Comparison of ENCODE assay signal across 16 cellular contexts in genomic region chr22:38715176-38715764, GRCh38. TPM values are rescaled to one million over a fixed set of nuclear protein-coding genes. Genes with fewer than 3 reads are reported as not detected.
DNase-seq lines count a peak whose midpoint lies in the region; ATAC-seq, FAIRE-seq and TF ChIP-seq lines count a peak whose summit lies in the region.
"Had no signal": no experiment of that assay in that cellular context is flagged by ENCODE, and none has a peak within 500 bp of the region (broad histone marks: within the 10 kb centered on the region; RNA-seq: fewer than 3 reads in every experiment).

No MANE protein-coding gene starts in this region.

- TF ChIP-seq CTCF in right lobe of liver (IDR thresholded peaks at IDR 0.05) (no peak), HepG2 (CRISPR knock-in tag; IDR thresholded peaks at IDR 0.05) (no peak)

- ATAC-seq in right lobe of liver (peak; percentile 16 to 56 (median 42)), HepG2 (no peak), T-helper 17 cell (no peak), memory B cell (ENCODE audit: low read depth) (no peak), HG02973 (IDR thresholded peaks at IDR 0.05; ENCODE audit: unreplicated experiment) (no peak)

- POLR2A ChIA-PET in HepG2 (lab: Yijun Ruan, JAX), result interaction anchor here (0.8 kb wide), 1 partner anchor 10 kb away, joined by 4 read pairs; the partner anchor contains the start of gene GTPBP1

- H3K4me3 Mint-ChIP-seq in T-helper 17 cell (peak overlapping the region; percentile 7), memory B cell (no peak overlapping the region)

- H4K20me1 ChIP-seq in HepG2 (ENCODE audit: insufficient read depth, low read length), result peaks cover 51% of the 10 kb centered on the region

- in situ Hi-C loops in HepG2 (cut with HindIII; ENCODE audit: extremely low pct_ligation_motif_present, low pct_unique_long_range_greater_than_20kb), result no loop called here

- H3K9me3 ChIP-seq in right lobe of liver (no peaks in the 10 kb centered on the region), HepG2 (ENCODE audit: low read length) (no peaks in the 10 kb centered on the region), T-helper 17 cell (ENCODE audit: control insufficient read depth, low read length, poor library complexity, severe bottlenecking) (no peaks in the 10 kb centered on the region)

- no peak overlapping the region for H2AFZ ChIP-seq in HepG2 (ENCODE audit: low read length)
- H2AFZ ChIP-seq: PC-9 had no signal

- no peak overlapping the region for H3K9ac ChIP-seq in HepG2 (ENCODE audit: insufficient read depth, low read depth, low read length)

- BruUV-seq in HepG2 (replicated peaks; lab: Mats Ljungman, UMichigan), result no TSS peak

- peaks cover 0 to 26% (median 1%) of the 10 kb centered on the region in 4 donors for H3K36me3 ChIP-seq in right lobe of liver
- H3K36me3 ChIP-seq in HepG2 (replicated peaks in 1 of 2; ENCODE audit: control insufficient read depth in 1 of 2, insufficient read depth in 2 of 2, low read length in 2 of 2), result peaks cover 38 to 55% of the 10 kb centered on the region in 2 experiments

- FAIRE-seq in HepG2 (lab: Jason Lieb, UNC), result no peak
- FAIRE-seq: colon had no signal

- H3K4me1 Mint-ChIP-seq in T-helper 17 cell, result peaks cover 43% of the 10 kb centered on the region
- peaks cover 37% of the 10 kb centered on the region for H3K4me1 Mint-ChIP-seq in memory B cell

- H3K27me3 Mint-ChIP-seq in T-helper 17 cell (no peaks in the 10 kb centered on the region), memory B cell (no peaks in the 10 kb centered on the region)

- TF ChIP-seq RAD21 in HepG2 (CRISPR knock-in tag; IDR thresholded peaks at IDR 0.05), result no peak

- peaks cover 55% of the 10 kb centered on the region for H3K79me2 ChIP-seq in HepG2 (ENCODE audit: insufficient read depth, low read length)

- H3K4me3 ChIP-seq in right lobe of liver (no peak overlapping the region), HepG2 (replicated peaks in 1 of 3; ENCODE audit: insufficient read depth in 1 of 3, low read depth in 2 of 3, low read length in 3 of 3) (no peak overlapping the region)
- H3K4me3 ChIP-seq: PC-9 had no signal

- H3K4me2 ChIP-seq in HepG2 (ENCODE audit: low read depth, low read length), result no peak overlapping the region
- H3K4me2 ChIP-seq: PC-9 had no signal

- WGBS in right lobe of liver (ENCODE audit: insufficient coverage, low coverage, low lambda C conversion rate, missing lambda C conversion rate), result 82% methylated on average over 9 of the region's 9 CpGs
- 96% methylated on average over 9 of the region's 9 CpGs for WGBS in HepG2 (ENCODE audit: low lambda C conversion rate)

- peak overlapping the region; percentile 81 for H3K27ac Mint-ChIP-seq in T-helper 17 cell
- peak overlapping the region; percentile 4 for H3K27ac Mint-ChIP-seq in memory B cell

- no peaks in the 10 kb centered on the region for H3K9me3 Mint-ChIP-seq in memory B cell

- H3K36me3 Mint-ChIP-seq in T-helper 17 cell (ENCODE audit: low read depth), result peaks cover 2% of the 10 kb centered on the region
- H3K36me3 Mint-ChIP-seq in memory B cell, result peaks cover 33% of the 10 kb centered on the region

- intact Hi-C loops in right lobe of liver (cut with DNase I), result no loop called here
- intact Hi-C loops in HepG2 (cut with micrococcal nuclease; ENCODE audit: unreplicated experiment), result no loop called here

- CTCF ChIA-PET in HepG2 (lab: Yijun Ruan, JAX; ENCODE audit: low intra/inter-chr PET ratio, low total read pairs), result no interaction called here

- no peak for TF ChIP-seq EP300 in HepG2 (IDR thresholded peaks at IDR 0.05; ENCODE audit: low read depth in 2 of 2, low read length in 2 of 2)
- TF ChIP-seq EP300 in HepG2 (CRISPR knock-in tag; IDR thresholded peaks at IDR 0.05; ENCODE audit: borderline replicate concordance), result no peak

- H3K4me1 ChIP-seq in right lobe of liver, result no peaks in the 10 kb centered on the region
- no peaks in the 10 kb centered on the region for H3K4me1 ChIP-seq in HepG2 (ENCODE audit: insufficient read depth, low read length)

- no peaks in the 10 kb centered on the region for H3K27me3 ChIP-seq in right lobe of liver
- no peaks in the 10 kb centered on the region for H3K27me3 ChIP-seq in HepG2 (ENCODE audit: control insufficient read depth in 1 of 2, insufficient read depth in 2 of 2, low read length in 2 of 2)

- H3K27ac ChIP-seq in right lobe of liver (no peak overlapping the region), HepG2 (ENCODE audit: extremely low read length, insufficient read depth, low read length) (no peak overlapping the region)
- H3K27ac ChIP-seq: PC-9, VCaP had no signal

- TF ChIP-seq POLR2A in right lobe of liver (IDR thresholded peaks at IDR 0.05), result no peak
- no peak for TF ChIP-seq POLR2A in HepG2 (IDR thresholded peaks at IDR 0.05; ENCODE audit: insufficient read depth in 1 of 2, low read depth in 2 of 2, low read length in 2 of 2)

- no peak for DNase-seq in right lobe of liver
- no peak for DNase-seq in HepG2 (ENCODE audit: low spot score)
- peak in 1 of 3 donors; percentile 2 for DNase-seq in T-helper 17 cell
- no peak for DNase-seq in memory B cell (ENCODE audit: low spot score in 2 of 2)
- no peak for DNase-seq in COR-L47 (lab: John Stamatoyannopoulos, UW)
- DNase-seq in NCI-H2171 (lab: John Stamatoyannopoulos, UW), result no peak
- DNase-seq in SKM-1 (lab: John Stamatoyannopoulos, UW; ENCODE audit: unreplicated experiment), result no peak
- DNase-seq: activated gamma-delta T cell; C1 segment of cervical spinal cord; H7; NCI-H1694; PC-9; stimulated activated CD4-positive, alpha-beta T cell treated with anti-CD3 and anti-CD28 coated beads, Interleukin-12 subunit alpha, Interleukin-12 subunit beta, amount 100 ng/mL, for 4 hours had no signal

RNA-seq across cellular contexts. Expression of gene GTPBP1, which starts 9.5 kb away (rescaled TPM):
- 10 to 100 TPM; 13.4 to 21.6 (median 16.7) TPM for total RNA-seq in right lobe of liver
- total RNA-seq in HepG2 (2016; rRNA removed; fragmentation: Illumina TruSeq; extraction: Trizol), result 22.3 and 24.6 TPM in 2 replicates
- 9.4 and 11.9 TPM in 2 replicates for total RNA-seq in HepG2 (2016; cell fraction: cytosol; rRNA removed; fragmentation: Illumina TruSeq; extraction: Trizol; ENCODE audit: low read depth)
- total RNA-seq in HepG2 (2016; cell fraction: insoluble cytoplasmic fraction; rRNA removed; fragmentation: Illumina TruSeq; extraction: Trizol), result 22.2 and 23.5 TPM in 2 replicates
- total RNA-seq in HepG2 (2016; cell fraction: membrane; rRNA removed; fragmentation: Illumina TruSeq; extraction: Trizol), result 10.5 and 13.9 TPM in 2 replicates
- total RNA-seq in HepG2 (2016; cell fraction: nucleus; rRNA removed; fragmentation: Illumina TruSeq; extraction: Trizol), result 28.5 and 30.6 TPM in 2 replicates
- polyA plus RNA-seq in HepG2 (2011; rRNA removed), result 27.0 and 34.6 TPM in 2 replicates
- 12.2 TPM in 2 replicates for polyA plus RNA-seq in HepG2 (2011; cell fraction: cytosol; rRNA removed)
- 95.6 and 97.7 TPM in 2 replicates for polyA plus RNA-seq in HepG2 (2011; cell fraction: nucleus; rRNA removed)
- polyA plus RNA-seq in HepG2 (2012), result 27.1 and 32.6 TPM in 2 replicates
- 1.9 and 2.1 TPM in 2 replicates for polyA plus RNA-seq in HepG2 (2016; cell fraction: cytosol; fragmentation: Illumina TruSeq; extraction: Trizol; ENCODE audit: low read depth)
- 11.2 and 13.8 TPM in 2 replicates for polyA plus RNA-seq in HepG2 (2016; cell fraction: insoluble cytoplasmic fraction; fragmentation: Illumina TruSeq; extraction: Trizol; ENCODE audit: low read depth)
- polyA plus RNA-seq in HepG2 (2016; cell fraction: membrane; fragmentation: Illumina TruSeq; extraction: Trizol; ENCODE audit: low read depth), result 4.8 and 5.6 TPM in 2 replicates
- 23.2 and 23.4 TPM in 2 replicates for polyA plus RNA-seq in HepG2 (2016; cell fraction: nucleus; fragmentation: Illumina TruSeq; extraction: Trizol; ENCODE audit: insufficient read depth, low read depth)
- 58.7 and 59.1 TPM in 2 replicates for polyA minus RNA-seq in HepG2 (2011; rRNA and poly(A)+ RNA removed; ENCODE audit: low replicate concordance)
- 15.1 and 17.8 TPM in 2 replicates for polyA minus RNA-seq in HepG2 (2011; cell fraction: cytosol; rRNA and poly(A)+ RNA removed)
- polyA minus RNA-seq in HepG2 (2011; cell fraction: nucleus; rRNA and poly(A)+ RNA removed), result 81.0 and 88.9 TPM in 2 replicates
- 100 to 1,000 TPM; 220 to 235 TPM for total RNA-seq in T-helper 17 cell

RNA-seq across cellular contexts. Expression of gene JOSD1, which starts 14.5 kb away (rescaled TPM):
- 10 to 100 TPM; 13.0 to 32.2 (median 21.7) TPM for total RNA-seq in right lobe of liver
- total RNA-seq in HepG2 (2016; rRNA removed; fragmentation: Illumina TruSeq; extraction: Trizol), result 30.6 and 31.7 TPM in 2 replicates
- 8.1 and 9.2 TPM in 2 replicates for total RNA-seq in HepG2 (2016; cell fraction: cytosol; rRNA removed; fragmentation: Illumina TruSeq; extraction: Trizol; ENCODE audit: low read depth)
- 26.6 and 29.1 TPM in 2 replicates for total RNA-seq in HepG2 (2016; cell fraction: insoluble cytoplasmic fraction; rRNA removed; fragmentation: Illumina TruSeq; extraction: Trizol)
- 33.4 and 36.1 TPM in 2 replicates for total RNA-seq in HepG2 (2016; cell fraction: membrane; rRNA removed; fragmentation: Illumina TruSeq; extraction: Trizol)
- total RNA-seq in HepG2 (2016; cell fraction: nucleus; rRNA removed; fragmentation: Illumina TruSeq; extraction: Trizol), result 17.6 and 22.7 TPM in 2 replicates
- polyA plus RNA-seq in HepG2 (2011; rRNA removed), result 38.4 and 44.5 TPM in 2 replicates
- polyA plus RNA-seq in HepG2 (2011; cell fraction: cytosol; rRNA removed), result 39.7 and 45.2 TPM in 2 replicates
- 36.9 and 44.6 TPM in 2 replicates for polyA plus RNA-seq in HepG2 (2011; cell fraction: nucleus; rRNA removed)
- polyA plus RNA-seq in HepG2 (2012), result 28.7 and 33.3 TPM in 2 replicates
- polyA plus RNA-seq in HepG2 (2016; cell fraction: cytosol; fragmentation: Illumina TruSeq; extraction: Trizol; ENCODE audit: low read depth), result 7.4 and 8.3 TPM in 2 replicates
- 28.7 and 31.1 TPM in 2 replicates for polyA plus RNA-seq in HepG2 (2016; cell fraction: insoluble cytoplasmic fraction; fragmentation: Illumina TruSeq; extraction: Trizol; ENCODE audit: low read depth)
- polyA plus RNA-seq in HepG2 (2016; cell fraction: membrane; fragmentation: Illumina TruSeq; extraction: Trizol; ENCODE audit: low read depth), result 21.8 and 25.8 TPM in 2 replicates
- polyA plus RNA-seq in HepG2 (2016; cell fraction: nucleus; fragmentation: Illumina TruSeq; extraction: Trizol; ENCODE audit: insufficient read depth, low read depth), result 40.7 and 49.6 TPM in 2 replicates
- polyA minus RNA-seq in HepG2 (2011; rRNA and poly(A)+ RNA removed; ENCODE audit: low replicate concordance), result 51.9 and 81.6 TPM in 2 replicates
- polyA minus RNA-seq in HepG2 (2011; cell fraction: cytosol; rRNA and poly(A)+ RNA removed), result 20.5 and 24.2 TPM in 2 replicates
- polyA minus RNA-seq in HepG2 (2011; cell fraction: nucleus; rRNA and poly(A)+ RNA removed), result 25.5 and 25.6 TPM in 2 replicates
- 100 to 1,000 TPM; 132 to 157 TPM for total RNA-seq in T-helper 17 cell

RNA-seq across cellular contexts. Expression of gene TOMM22, which starts 33.5 kb away (rescaled TPM):
- 10 to 100 TPM; 23.2 to 36.8 (median 32.4) TPM for total RNA-seq in right lobe of liver
- total RNA-seq in HepG2 (2016; rRNA removed; fragmentation: Illumina TruSeq; extraction: Trizol), result 118 and 143 TPM in 2 replicates
- 46.5 and 54.3 TPM in 2 replicates for total RNA-seq in HepG2 (2016; cell fraction: cytosol; rRNA removed; fragmentation: Illumina TruSeq; extraction: Trizol; ENCODE audit: low read depth)
- 112 and 138 TPM in 2 replicates for total RNA-seq in HepG2 (2016; cell fraction: insoluble cytoplasmic fraction; rRNA removed; fragmentation: Illumina TruSeq; extraction: Trizol)
- total RNA-seq in HepG2 (2016; cell fraction: membrane; rRNA removed; fragmentation: Illumina TruSeq; extraction: Trizol), result 120 and 127 TPM in 2 replicates
- total RNA-seq in HepG2 (2016; cell fraction: nucleus; rRNA removed; fragmentation: Illumina TruSeq; extraction: Trizol), result 42.3 and 47.4 TPM in 2 replicates
- 37.3 and 46.9 TPM in 2 replicates for polyA plus RNA-seq in HepG2 (2011; rRNA removed)
- 27.5 and 46.2 TPM in 2 replicates for polyA plus RNA-seq in HepG2 (2011; cell fraction: cytosol; rRNA removed)
- polyA plus RNA-seq in HepG2 (2011; cell fraction: nucleus; rRNA removed), result 8.9 and 10.9 TPM in 2 replicates
- 46.1 and 62.9 TPM in 2 replicates for polyA plus RNA-seq in HepG2 (2012)
- 63.6 and 70.9 TPM in 2 replicates for polyA plus RNA-seq in HepG2 (2016; cell fraction: cytosol; fragmentation: Illumina TruSeq; extraction: Trizol; ENCODE audit: low read depth)
- polyA plus RNA-seq in HepG2 (2016; cell fraction: insoluble cytoplasmic fraction; fragmentation: Illumina TruSeq; extraction: Trizol; ENCODE audit: low read depth), result 161 and 162 TPM in 2 replicates
- polyA plus RNA-seq in HepG2 (2016; cell fraction: membrane; fragmentation: Illumina TruSeq; extraction: Trizol; ENCODE audit: low read depth), result 126 and 148 TPM in 2 replicates
- 85.7 and 87.7 TPM in 2 replicates for polyA plus RNA-seq in HepG2 (2016; cell fraction: nucleus; fragmentation: Illumina TruSeq; extraction: Trizol; ENCODE audit: insufficient read depth, low read depth)
- polyA minus RNA-seq in HepG2 (2011; rRNA and poly(A)+ RNA removed; ENCODE audit: low replicate concordance), result 34.4 and 37.5 TPM in 2 replicates
- polyA minus RNA-seq in HepG2 (2011; cell fraction: cytosol; rRNA and poly(A)+ RNA removed), result 28.1 and 28.5 TPM in 2 replicates
- 11.8 and 15.4 TPM in 2 replicates for polyA minus RNA-seq in HepG2 (2011; cell fraction: nucleus; rRNA and poly(A)+ RNA removed)
- total RNA-seq in T-helper 17 cell, result 10 to 100 TPM; 56.3 to 63.5 TPM

RNA-seq across cellular contexts. Expression of gene SUN2, which starts 40.5 kb away (rescaled TPM):
- total RNA-seq in right lobe of liver (100 to 1,000 TPM; 104 to 174 (median 144) TPM), HepG2 (2016; rRNA removed; fragmentation: Illumina TruSeq; extraction: Trizol) (18.2 and 45.6 TPM in 2 replicates), T-helper 17 cell (100 to 1,000 TPM; 426 to 485 TPM)
- total RNA-seq in HepG2 (2016; cell fraction: cytosol; rRNA removed; fragmentation: Illumina TruSeq; extraction: Trizol; ENCODE audit: low read depth), result 7.7 and 8.7 TPM in 2 replicates
- 15.8 and 46.5 TPM in 2 replicates for total RNA-seq in HepG2 (2016; cell fraction: insoluble cytoplasmic fraction; rRNA removed; fragmentation: Illumina TruSeq; extraction: Trizol)
- total RNA-seq in HepG2 (2016; cell fraction: membrane; rRNA removed; fragmentation: Illumina TruSeq; extraction: Trizol), result 8.0 and 10.1 TPM in 2 replicates
- total RNA-seq in HepG2 (2016; cell fraction: nucleus; rRNA removed; fragmentation: Illumina TruSeq; extraction: Trizol), result 45.0 and 55.0 TPM in 2 replicates
- polyA plus RNA-seq in HepG2 (2011; rRNA removed), result 56.6 and 94.4 TPM in 2 replicates
- polyA plus RNA-seq in HepG2 (2011; cell fraction: cytosol; rRNA removed), result 56.4 and 70.2 TPM in 2 replicates
- polyA plus RNA-seq in HepG2 (2011; cell fraction: nucleus; rRNA removed), result 131 and 136 TPM in 2 replicates
- 54.3 and 62.5 TPM in 2 replicates for polyA plus RNA-seq in HepG2 (2012)
- 1.7 and 2.0 TPM in 2 replicates for polyA plus RNA-seq in HepG2 (2016; cell fraction: cytosol; fragmentation: Illumina TruSeq; extraction: Trizol; ENCODE audit: low read depth)
- polyA plus RNA-seq in HepG2 (2016; cell fraction: insoluble cytoplasmic fraction; fragmentation: Illumina TruSeq; extraction: Trizol; ENCODE audit: low read depth), result 13.1 and 15.6 TPM in 2 replicates
- polyA plus RNA-seq in HepG2 (2016; cell fraction: membrane; fragmentation: Illumina TruSeq; extraction: Trizol; ENCODE audit: low read depth), result 2.6 and 3.3 TPM in 2 replicates
- 64.6 and 66.8 TPM in 2 replicates for polyA plus RNA-seq in HepG2 (2016; cell fraction: nucleus; fragmentation: Illumina TruSeq; extraction: Trizol; ENCODE audit: insufficient read depth, low read depth)
- 70.8 and 210 TPM in 2 replicates for polyA minus RNA-seq in HepG2 (2011; rRNA and poly(A)+ RNA removed; ENCODE audit: low replicate concordance)
- 64.5 and 71.6 TPM in 2 replicates for polyA minus RNA-seq in HepG2 (2011; cell fraction: cytosol; rRNA and poly(A)+ RNA removed)
- polyA minus RNA-seq in HepG2 (2011; cell fraction: nucleus; rRNA and poly(A)+ RNA removed), result 46.5 and 51.3 TPM in 2 replicates

RNA-seq across cellular contexts. Expression of gene CBY1, which starts 58.8 kb away (rescaled TPM):
- 10 to 100 TPM in 4 of 6 experiments, 1 to 10 TPM in 2; 6.1 to 14.4 (median 11.6) TPM for total RNA-seq in right lobe of liver
- total RNA-seq in HepG2 (2016; rRNA removed; fragmentation: Illumina TruSeq; extraction: Trizol), result 19.7 and 28.8 TPM in 2 replicates
- total RNA-seq in HepG2 (2016; cell fraction: cytosol; rRNA removed; fragmentation: Illumina TruSeq; extraction: Trizol; ENCODE audit: low read depth), result 12.4 and 14.6 TPM in 2 replicates
- total RNA-seq in HepG2 (2016; cell fraction: insoluble cytoplasmic fraction; rRNA removed; fragmentation: Illumina TruSeq; extraction: Trizol), result 24.0 and 29.9 TPM in 2 replicates
- 25.8 and 26.9 TPM in 2 replicates for total RNA-seq in HepG2 (2016; cell fraction: membrane; rRNA removed; fragmentation: Illumina TruSeq; extraction: Trizol)
- 10.3 and 13.5 TPM in 2 replicates for total RNA-seq in HepG2 (2016; cell fraction: nucleus; rRNA removed; fragmentation: Illumina TruSeq; extraction: Trizol)
- polyA plus RNA-seq in HepG2 (2011; rRNA removed), result 18.1 and 20.3 TPM in 2 replicates
- polyA plus RNA-seq in HepG2 (2011; cell fraction: cytosol; rRNA removed), result 20.1 and 21.1 TPM in 2 replicates
- 10.3 and 10.6 TPM in 2 replicates for polyA plus RNA-seq in HepG2 (2011; cell fraction: nucleus; rRNA removed)
- 11.6 and 15.0 TPM in 2 replicates for polyA plus RNA-seq in HepG2 (2012)
- polyA plus RNA-seq in HepG2 (2016; cell fraction: cytosol; fragmentation: Illumina TruSeq; extraction: Trizol; ENCODE audit: low read depth), result 18.2 and 24.7 TPM in 2 replicates
- polyA plus RNA-seq in HepG2 (2016; cell fraction: insoluble cytoplasmic fraction; fragmentation: Illumina TruSeq; extraction: Trizol; ENCODE audit: low read depth), result 43.2 and 46.0 TPM in 2 replicates
- 26.2 and 31.2 TPM in 2 replicates for polyA plus RNA-seq in HepG2 (2016; cell fraction: membrane; fragmentation: Illumina TruSeq; extraction: Trizol; ENCODE audit: low read depth)
- polyA plus RNA-seq in HepG2 (2016; cell fraction: nucleus; fragmentation: Illumina TruSeq; extraction: Trizol; ENCODE audit: insufficient read depth, low read depth), result 33.6 and 34.6 TPM in 2 replicates
- polyA minus RNA-seq in HepG2 (2011; rRNA and poly(A)+ RNA removed; ENCODE audit: low replicate concordance), result 11.2 and 14.1 TPM in 2 replicates
- 4.4 and 4.7 TPM in 2 replicates for polyA minus RNA-seq in HepG2 (2011; cell fraction: cytosol; rRNA and poly(A)+ RNA removed)
- 7.9 and 10.8 TPM in 2 replicates for polyA minus RNA-seq in HepG2 (2011; cell fraction: nucleus; rRNA and poly(A)+ RNA removed)
- 10 to 100 TPM; 11.9 to 12.3 TPM for total RNA-seq in T-helper 17 cell

Comparison
In these comparisons a context has a peak if more than half of its experiments do, and no peak if none do; other contexts are left out.
1. ATAC-seq: peak in right lobe of liver (4 of 4); none in HepG2 (single experiment), T-helper 17 cell (single experiment), memory B cell (single experiment) and HG02973 (single experiment).